9 cellular contexts compared by ENCODE assay signal in the genomic region with DNA sequence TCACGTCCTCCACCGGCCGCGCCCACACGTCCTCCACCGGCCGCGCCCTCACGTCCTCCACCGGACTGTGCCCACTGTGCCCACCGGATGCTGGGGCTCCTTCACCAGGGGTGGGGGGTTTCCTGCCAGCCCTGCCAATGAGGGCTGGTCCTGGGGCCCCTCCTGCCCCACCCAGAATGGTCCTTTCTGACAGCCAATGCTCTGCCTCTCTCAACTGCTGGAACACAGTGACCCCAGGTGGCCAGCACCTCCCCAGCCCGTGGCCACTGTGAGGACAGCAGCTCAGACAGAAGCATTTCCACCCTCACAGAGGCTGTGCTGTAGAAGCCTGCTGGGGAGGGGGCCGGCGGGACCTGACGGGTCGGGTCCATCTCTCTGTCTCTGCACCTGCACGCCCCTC.
DNase-seq lines count a peak whose midpoint lies in the region; ATAC-seq and TF ChIP-seq lines count a peak whose summit lies in the region.
"Had no signal": no experiment of that assay in that cellular context is flagged by ENCODE, and none has a peak within 500 bp of the region (broad histone marks: within the 10 kb centered on the region; RNA-seq: fewer than 3 reads in every experiment).

No MANE protein-coding gene starts in this region.

- intact Hi-C loops in uterus (cut with DNase I; ENCODE audit: low total_unique reads), result loop anchor here (10.0 kb wide), 1 partner anchor 312 kb away; no protein-coding TSS in a partner anchor

- no peaks in the 10 kb centered on the region for H3K36me3 ChIP-seq in uterus

- TF ChIP-seq CTCF in cardiac fibroblast (IDR thresholded peaks at IDR 0.05; ENCODE audit: low read depth, low read length) (peak; percentile 66), uterus (IDR thresholded peaks at IDR 0.05) (peak in 1 of 4 experiments; percentile 31)

- no peaks in the 10 kb centered on the region for H3K9me3 Mint-ChIP-seq in natural killer cell treated with Interleukin-12 subunit alpha and Interleukin-12 subunit beta and Interleukin-15 and Interleukin-18, amount 100 ng/mL, for 72 hours

- H3K4me1 Mint-ChIP-seq in natural killer cell treated with Interleukin-12 subunit alpha and Interleukin-12 subunit beta and Interleukin-15 and Interleukin-18, amount 100 ng/mL, for 72 hours (ENCODE audit: low read depth in 2 of 2), result peaks cover 4 to 15% of the 10 kb centered on the region in 2 donors

- no peaks in the 10 kb centered on the region for H3K36me3 Mint-ChIP-seq in natural killer cell treated with Interleukin-12 subunit alpha and Interleukin-12 subunit beta and Interleukin-15 and Interleukin-18, amount 100 ng/mL, for 72 hours

- H3K9me3 ChIP-seq in uterus, result no peaks in the 10 kb centered on the region

- H3K27me3 Mint-ChIP-seq in natural killer cell treated with Interleukin-12 subunit alpha and Interleukin-12 subunit beta and Interleukin-15 and Interleukin-18, amount 100 ng/mL, for 72 hours, result peaks cover 0 to 3% of the 10 kb centered on the region in 2 donors
- H3K27me3 Mint-ChIP-seq: stimulated activated naive CD8-positive, alpha-beta T cell treated with anti-CD3 and anti-CD28 coated beads, Interleukin-15, Interleukin-2, amounts not matched to agents 100 ng/mL and 50 ng/mL, for 24 hours had no signal

- H3K4me3 Mint-ChIP-seq in natural killer cell treated with Interleukin-12 subunit alpha and Interleukin-12 subunit beta and Interleukin-15 and Interleukin-18, amount 100 ng/mL, for 72 hours, result no peak overlapping the region
- H3K4me3 Mint-ChIP-seq: stimulated activated naive CD8-positive, alpha-beta T cell treated with anti-CD3 and anti-CD28 coated beads, Interleukin-15, Interleukin-2, amounts not matched to agents 100 ng/mL and 50 ng/mL, for 24 hours had no signal

- H3K27ac ChIP-seq in uterus, result no peak overlapping the region

- DNase-seq in ELF-1 (ENCODE audit: low read depth, low spot score), result peak; percentile 68
- DNase-seq in cardiac fibroblast (ENCODE audit: low read depth in 2 of 2), result peak; percentile 38 to 51
- peak; percentile 77 for DNase-seq in natural killer cell treated with Interleukin-12 subunit alpha and Interleukin-12 subunit beta and Interleukin-15 and Interleukin-18, amount 100 ng/mL, for 72 hours (ENCODE audit: low spot score)
- no peak for DNase-seq in uterus
- DNase-seq in OCI-M2 (lab: John Stamatoyannopoulos, UW; ENCODE audit: unreplicated experiment), result no peak

- ATAC-seq in SK-N-SH treated with all-trans-retinoic acid at 6 μM for 48 hours (peak; percentile 46; the same call in 2 of the 3 replicates), GM21737 (IDR thresholded peaks at IDR 0.05; ENCODE audit: unreplicated experiment) (no peak), HG03108 (IDR thresholded peaks at IDR 0.05; ENCODE audit: unreplicated experiment) (no peak)
- ATAC-seq in natural killer cell treated with Interleukin-12 subunit alpha and Interleukin-12 subunit beta and Interleukin-15 and Interleukin-18, amount 100 ng/mL, for 72 hours, result peak; percentile 65 to 82

- TF ChIP-seq POLR2A in uterus (IDR thresholded peaks at IDR 0.05), result no peak

- H3K4me3 ChIP-seq in cardiac fibroblast (replicated peaks in 1 of 2; ENCODE audit: low read depth in 2 of 2, low read length in 2 of 2), result no peak overlapping the region
- H3K4me3 ChIP-seq in uterus, result no peak overlapping the region

- H3K27ac Mint-ChIP-seq in natural killer cell treated with Interleukin-12 subunit alpha and Interleukin-12 subunit beta and Interleukin-15 and Interleukin-18, amount 100 ng/mL, for 72 hours, result peak overlapping the region in 1 of 2 donors; percentile 83
- H3K27ac Mint-ChIP-seq: stimulated activated naive CD8-positive, alpha-beta T cell treated with anti-CD3 and anti-CD28 coated beads, Interleukin-15, Interleukin-2, amounts not matched to agents 100 ng/mL and 50 ng/mL, for 24 hours had no signal

- H3K27me3 ChIP-seq in uterus, result no peaks in the 10 kb centered on the region

- no peaks in the 10 kb centered on the region for H3K4me1 ChIP-seq in uterus

TF ChIP-seq in SK-N-SH treated with all-trans-retinoic acid at 6 μM for 48 hours, 23 proteins besides CTCF, POLR2A, EP300 and RAD21:
- TF ChIP-seq ISL1 (CRISPR knock-in tag; IDR thresholded peaks at IDR 0.05) (no peak), ZNF565 (CRISPR knock-in tag; conservative IDR thresholded peaks at IDR 0.05; ENCODE audit: low read depth) (no peak), ARNTL (CRISPR knock-in tag; IDR thresholded peaks at IDR 0.05; ENCODE audit: borderline replicate concordance, low read depth) (no peak)

Comparison
In these comparisons a context has a peak if more than half of its experiments do, and no peak if none do; other contexts are left out.
1. DNase-seq: peak in ELF-1 (single experiment), cardiac fibroblast (2 of 2) and natural killer cell treated with Interleukin-12 subunit alpha and Interleukin-12 subunit beta and Interleukin-15 and Interleukin-18, amount 100 ng/mL, for 72 hours (single experiment); none in uterus (0 of 2) and OCI-M2 (single experiment).
2. ATAC-seq: peak in SK-N-SH treated with all-trans-retinoic acid at 6 μM for 48 hours (single experiment) and natural killer cell treated with Interleukin-12 subunit alpha and Interleukin-12 subunit beta and Interleukin-15 and Interleukin-18, amount 100 ng/mL, for 72 hours (2 of 2); none in GM21737 (single experiment) and HG03108 (single experiment).